Comparison of ENCODE assay signal across 23 cellular contexts in the genomic region with DNA sequence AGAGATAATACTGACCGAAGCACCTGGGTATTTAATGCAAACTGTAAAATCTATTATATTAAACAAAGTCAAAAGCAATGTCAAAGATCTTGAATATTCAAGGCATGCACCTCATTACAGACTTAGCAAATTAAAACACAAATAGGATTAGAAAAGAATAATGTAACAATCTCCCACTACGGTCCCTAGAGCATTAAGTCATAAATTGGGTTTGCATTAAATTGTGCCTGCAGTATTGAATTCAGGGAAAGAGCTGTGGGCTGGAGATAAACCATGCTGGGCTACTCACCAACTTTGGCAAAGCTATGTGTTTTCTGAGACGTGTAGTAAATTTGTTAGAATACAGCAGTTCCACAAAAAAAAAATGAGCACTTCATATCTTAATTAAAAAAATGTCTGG.
"Had no signal": no experiment of that assay in that cellular context is flagged by ENCODE, and none has a peak within 500 bp of the region (broad histone marks: within the 10 kb centered on the region; RNA-seq: fewer than 3 reads in every experiment).

No MANE protein-coding gene starts in this region.

- H3K27ac Mint-ChIP-seq: immature natural killer cell; naive thymus-derived CD8-positive, alpha-beta T cell; progenitor cell of endocrine pancreas; stimulated activated effector memory CD8-positive, alpha-beta T cell treated with anti-CD3 and anti-CD28 coated beads, Interleukin-12 subunit alpha, Interleukin-12 subunit beta, amount 100 ng/mL, for 72 hours had no signal

- H3K36me3 ChIP-seq: left lung, right atrium auricular region, sigmoid colon, stomach, thyroid gland, vagina had no signal

- H3K4me1 ChIP-seq: left lung, right atrium auricular region, sigmoid colon, stomach, thyroid gland, vagina had no signal

- H3K9ac ChIP-seq: parathyroid adenoma had no signal

- H3K27me3 ChIP-seq: right atrium auricular region, thyroid gland, vagina had no signal

- H3K36me3 Mint-ChIP-seq: immature natural killer cell; naive thymus-derived CD8-positive, alpha-beta T cell; stimulated activated effector memory CD8-positive, alpha-beta T cell treated with anti-CD3 and anti-CD28 coated beads, Interleukin-12 subunit alpha, Interleukin-12 subunit beta, amount 100 ng/mL, for 72 hours had no signal

- DNase-seq: dorsolateral prefrontal cortex; effector CD4-positive, alpha-beta T cell; hypothalamus; immature natural killer cell; kidney; left cardiac atrium; left lung; mammary epithelial cell; mesendoderm; naive thymus-derived CD8-positive, alpha-beta T cell; sigmoid colon; stimulated activated CD4-positive, alpha-beta T cell treated with anti-CD3 and anti-CD28 coated beads, Interleukin-2, amount 100 ng/mL, for 24 hours; stimulated activated CD4-positive, alpha-beta T cell treated with anti-CD3 and anti-CD28 coated beads, Interleukin-4, amount 100 ng/mL, for 24 hours; stimulated activated naive CD4-positive, alpha-beta T cell treated with Interleukin-2 at 50 U/mL for 16 hours; stomach; thyroid gland; trophoblast cell had no signal

- H3K4me1 Mint-ChIP-seq: immature natural killer cell; stimulated activated effector memory CD8-positive, alpha-beta T cell treated with anti-CD3 and anti-CD28 coated beads, Interleukin-12 subunit alpha, Interleukin-12 subunit beta, amount 100 ng/mL, for 72 hours had no signal

- H3K79me2 ChIP-seq: parathyroid adenoma had no signal

- H3K27ac ChIP-seq: dorsolateral prefrontal cortex, left lung, parathyroid adenoma, right atrium auricular region, sigmoid colon, stomach, thyroid gland, vagina had no signal

- H3K4me3 ChIP-seq: dorsolateral prefrontal cortex, left lung, right atrium auricular region, sigmoid colon, stomach, thyroid gland, vagina had no signal

- H3K4me3 Mint-ChIP-seq: immature natural killer cell; naive thymus-derived CD8-positive, alpha-beta T cell; neural crest cell; stimulated activated effector memory CD8-positive, alpha-beta T cell treated with anti-CD3 and anti-CD28 coated beads, Interleukin-12 subunit alpha, Interleukin-12 subunit beta, amount 100 ng/mL, for 72 hours had no signal

- H3K9me3 ChIP-seq: left lung, right atrium auricular region, sigmoid colon, stomach, thyroid gland, vagina had no signal

- ATAC-seq: left cardiac atrium; left lung; naive thymus-derived CD8-positive, alpha-beta T cell; stimulated activated effector memory CD8-positive, alpha-beta T cell treated with anti-CD3 and anti-CD28 coated beads, Interleukin-12 subunit alpha, Interleukin-12 subunit beta, amount 100 ng/mL, for 72 hours had no signal

- H2AFZ ChIP-seq: parathyroid adenoma had no signal

- H3K9me3 Mint-ChIP-seq: immature natural killer cell; naive thymus-derived CD8-positive, alpha-beta T cell; neural crest cell; stimulated activated effector memory CD8-positive, alpha-beta T cell treated with anti-CD3 and anti-CD28 coated beads, Interleukin-12 subunit alpha, Interleukin-12 subunit beta, amount 100 ng/mL, for 72 hours had no signal
